ENCODE assay signal across 1 cellular context in the genomic region with DNA sequence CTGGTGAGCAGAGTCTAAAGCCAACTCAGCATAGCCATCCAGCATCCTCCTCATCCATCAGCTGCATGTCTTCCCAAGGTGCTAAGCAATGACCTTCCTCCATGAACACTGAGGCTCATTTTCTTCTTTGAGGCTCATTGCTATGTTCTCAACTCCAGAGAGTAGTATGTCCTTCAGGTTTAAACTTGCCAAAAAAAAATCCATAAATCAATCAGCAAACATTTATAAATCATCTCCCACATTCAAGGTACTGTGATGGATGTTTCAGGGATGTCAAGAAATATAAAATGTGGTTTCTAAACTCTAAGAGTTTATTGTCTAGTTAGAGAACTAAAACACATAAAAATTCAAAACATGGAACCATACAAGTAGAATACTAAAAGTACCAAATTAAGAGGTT.
A peak's percentile ranks its signal among the peaks of the same experiment; 100 is the strongest.
TF ChIP-seq lines count a peak whose summit lies in the region.

No MANE protein-coding gene starts in this region.

TF ChIP-seq in K562, 482 proteins besides CTCF, POLR2A, EP300 and RAD21:
- TF ChIP-seq, protein P1, sequence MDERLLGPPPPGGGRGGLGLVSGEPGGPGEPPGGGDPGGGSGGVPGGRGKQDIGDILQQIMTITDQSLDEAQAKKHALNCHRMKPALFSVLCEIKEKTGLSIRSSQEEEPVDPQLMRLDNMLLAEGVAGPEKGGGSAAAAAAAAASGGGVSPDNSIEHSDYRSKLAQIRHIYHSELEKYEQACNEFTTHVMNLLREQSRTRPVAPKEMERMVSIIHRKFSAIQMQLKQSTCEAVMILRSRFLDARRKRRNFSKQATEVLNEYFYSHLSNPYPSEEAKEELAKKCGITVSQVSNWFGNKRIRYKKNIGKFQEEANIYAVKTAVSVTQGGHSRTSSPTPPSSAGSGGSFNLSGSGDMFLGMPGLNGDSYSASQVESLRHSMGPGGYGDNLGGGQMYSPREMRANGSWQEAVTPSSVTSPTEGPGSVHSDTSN (CRISPR knock-in tag; IDR thresholded peaks at IDR 0.05; ENCODE audit: low read depth), result no peak
- TF ChIP-seq, protein P1 (tag; conservative IDR thresholded peaks at IDR 0.05; ENCODE audit: low read depth), result peak; percentile 63
- TF ChIP-seq, protein P2, sequence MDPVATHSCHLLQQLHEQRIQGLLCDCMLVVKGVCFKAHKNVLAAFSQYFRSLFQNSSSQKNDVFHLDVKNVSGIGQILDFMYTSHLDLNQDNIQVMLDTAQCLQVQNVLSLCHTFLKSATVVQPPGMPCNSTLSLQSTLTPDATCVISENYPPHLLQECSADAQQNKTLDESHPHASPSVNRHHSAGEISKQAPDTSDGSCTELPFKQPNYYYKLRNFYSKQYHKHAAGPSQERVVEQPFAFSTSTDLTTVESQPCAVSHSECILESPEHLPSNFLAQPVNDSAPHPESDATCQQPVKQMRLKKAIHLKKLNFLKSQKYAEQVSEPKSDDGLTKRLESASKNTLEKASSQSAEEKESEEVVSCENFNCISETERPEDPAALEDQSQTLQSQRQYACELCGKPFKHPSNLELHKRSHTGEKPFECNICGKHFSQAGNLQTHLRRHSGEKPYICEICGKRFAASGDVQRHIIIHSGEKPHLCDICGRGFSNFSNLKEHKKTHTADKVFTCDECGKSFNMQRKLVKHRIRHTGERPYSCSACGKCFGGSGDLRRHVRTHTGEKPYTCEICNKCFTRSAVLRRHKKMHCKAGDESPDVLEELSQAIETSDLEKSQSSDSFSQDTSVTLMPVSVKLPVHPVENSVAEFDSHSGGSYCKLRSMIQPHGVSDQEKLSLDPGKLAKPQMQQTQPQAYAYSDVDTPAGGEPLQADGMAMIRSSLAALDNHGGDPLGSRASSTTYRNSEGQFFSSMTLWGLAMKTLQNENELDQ (CRISPR knock-in tag; IDR thresholded peaks at IDR 0.05; ENCODE audit: borderline replicate concordance), result no peak
- TF ChIP-seq MEIS2 (IDR thresholded peaks at IDR 0.05; ENCODE audit: partially characterized antibody), result peak; percentile 66
- TF ChIP-seq, protein P3, sequence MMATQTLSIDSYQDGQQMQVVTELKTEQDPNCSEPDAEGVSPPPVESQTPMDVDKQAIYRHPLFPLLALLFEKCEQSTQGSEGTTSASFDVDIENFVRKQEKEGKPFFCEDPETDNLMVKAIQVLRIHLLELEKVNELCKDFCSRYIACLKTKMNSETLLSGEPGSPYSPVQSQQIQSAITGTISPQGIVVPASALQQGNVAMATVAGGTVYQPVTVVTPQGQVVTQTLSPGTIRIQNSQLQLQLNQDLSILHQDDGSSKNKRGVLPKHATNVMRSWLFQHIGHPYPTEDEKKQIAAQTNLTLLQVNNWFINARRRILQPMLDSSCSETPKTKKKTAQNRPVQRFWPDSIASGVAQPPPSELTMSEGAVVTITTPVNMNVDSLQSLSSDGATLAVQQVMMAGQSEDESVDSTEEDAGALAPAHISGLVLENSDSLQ (IDR thresholded peaks at IDR 0.05), result peak; percentile 29; the same call in 1 of the 2 replicates
- no peak for TF ChIP-seq MAFK (IDR thresholded peaks at IDR 0.05; ENCODE audit: low read length)
- no peak for TF ChIP-seq BDP1 (IDR thresholded peaks at IDR 0.05; ENCODE audit: insufficient read depth, insufficient read length)
- TF ChIP-seq, protein P4, sequence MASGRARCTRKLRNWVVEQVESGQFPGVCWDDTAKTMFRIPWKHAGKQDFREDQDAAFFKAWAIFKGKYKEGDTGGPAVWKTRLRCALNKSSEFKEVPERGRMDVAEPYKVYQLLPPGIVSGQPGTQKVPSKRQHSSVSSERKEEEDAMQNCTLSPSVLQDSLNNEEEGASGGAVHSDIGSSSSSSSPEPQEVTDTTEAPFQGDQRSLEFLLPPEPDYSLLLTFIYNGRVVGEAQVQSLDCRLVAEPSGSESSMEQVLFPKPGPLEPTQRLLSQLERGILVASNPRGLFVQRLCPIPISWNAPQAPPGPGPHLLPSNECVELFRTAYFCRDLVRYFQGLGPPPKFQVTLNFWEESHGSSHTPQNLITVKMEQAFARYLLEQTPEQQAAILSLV (tag; IDR thresholded peaks at IDR 0.05), result no peak
